8 cellular contexts compared by ENCODE assay signal in the genomic region with DNA sequence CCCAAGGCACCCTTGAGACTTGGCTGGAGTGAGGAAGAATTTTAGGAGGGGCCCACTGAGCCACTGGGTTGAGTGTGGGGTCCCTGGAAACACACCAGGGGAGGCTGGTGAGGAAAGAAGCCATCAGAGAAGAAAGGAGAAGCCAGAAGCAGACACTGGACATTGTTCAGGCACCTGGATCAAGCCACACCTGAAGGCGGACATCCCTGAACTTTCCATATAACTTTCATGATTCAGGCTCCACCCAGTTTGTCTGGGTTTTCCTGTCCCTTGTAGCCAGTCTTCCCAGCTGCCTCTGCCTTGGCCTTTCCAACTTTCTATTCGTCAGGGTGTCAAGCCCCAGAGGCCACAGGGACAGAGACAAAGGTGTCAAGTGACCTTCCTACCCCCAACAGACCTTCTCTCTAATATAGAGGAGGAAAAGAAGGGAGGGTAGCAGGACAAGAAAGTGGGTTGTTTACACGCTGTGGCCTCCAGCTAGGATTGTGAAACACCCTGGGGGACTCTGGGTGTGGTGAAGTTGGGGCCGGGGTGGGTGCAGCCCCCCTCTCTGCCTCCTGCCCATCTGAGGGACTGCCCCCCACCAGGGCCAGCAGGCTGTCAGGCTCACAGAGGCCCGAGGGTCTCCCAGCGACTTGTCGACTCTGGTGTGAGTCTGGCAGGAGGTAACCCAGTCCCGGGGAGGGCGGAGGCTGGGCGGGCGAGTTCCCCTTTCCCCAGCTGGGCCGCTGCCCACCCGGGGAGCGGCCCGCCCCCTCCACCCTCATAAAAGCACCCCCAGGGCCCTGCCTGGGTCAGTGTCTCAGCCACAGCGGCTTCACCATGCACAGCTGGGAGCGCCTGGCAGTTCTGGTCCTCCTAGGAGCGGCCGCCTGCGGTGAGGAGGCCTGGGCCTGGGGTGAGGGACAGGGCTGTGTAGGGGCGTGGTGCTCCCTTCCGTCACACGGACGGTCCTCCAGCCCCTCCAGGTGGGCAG. TPM values are rescaled to one million over a fixed set of nuclear protein-coding genes. Genes with fewer than 3 reads are reported as not detected.
A peak's percentile ranks its signal among the peaks of the same experiment; 100 is the strongest.
DNase-seq lines count a peak whose midpoint lies in the region; ATAC-seq and TF ChIP-seq lines count a peak whose summit lies in the region.

Gene CFD, plus strand, starts transcription at position 797 of the 976 bp plus-strand sequence. Its CDS starts 26 bp downstream, at position 823.

- peak within 1 kb of the TSS; percentile 39 to 57 (median 46) for H3K4me3 ChIP-seq in upper lobe of left lung
- H3K4me3 ChIP-seq in MG63, result no peak within 1 kb of the TSS

- 40 to 43% methylated on average over 8 to 15 of the region's 24 CpGs for WGBS in upper lobe of left lung, 2 donors

- H3K27ac Mint-ChIP-seq in activated naive CD4-positive, alpha-beta T cell treated with anti-CD3 and anti-CD28 coated beads, Interleukin-2, amount 10 ng/mL, durations not matched to agents 7 days and 5 days, result no peak within 1 kb of the TSS
- H3K27ac Mint-ChIP-seq in activated naive CD4-positive, alpha-beta T cell treated with anti-CD3 and anti-CD28 coated beads, Interleukin-2, amount 50 U/mL, for 72 hours, result no peak within 1 kb of the TSS
- H3K27ac Mint-ChIP-seq in central memory CD8-positive, alpha-beta T cell (ENCODE audit: low read depth), result peak within 1 kb of the TSS; percentile 10
- H3K27ac Mint-ChIP-seq in memory B cell, result no peak within 1 kb of the TSS

- H3K36me3 Mint-ChIP-seq in activated naive CD4-positive, alpha-beta T cell treated with anti-CD3 and anti-CD28 coated beads, Interleukin-2, amount 10 ng/mL, durations not matched to agents 7 days and 5 days, result no peaks in the 10 kb centered on the region
- no peaks in the 10 kb centered on the region for H3K36me3 Mint-ChIP-seq in activated naive CD4-positive, alpha-beta T cell treated with anti-CD3 and anti-CD28 coated beads, Interleukin-2, amount 50 U/mL, for 72 hours
- peaks cover 11% of the 10 kb centered on the region for H3K36me3 Mint-ChIP-seq in central memory CD8-positive, alpha-beta T cell (ENCODE audit: insufficient read depth)
- H3K36me3 Mint-ChIP-seq in memory B cell, result no peaks in the 10 kb centered on the region

- peaks cover 54% of the 10 kb centered on the region for H3K27me3 Mint-ChIP-seq in activated naive CD4-positive, alpha-beta T cell treated with anti-CD3 and anti-CD28 coated beads, Interleukin-2, amount 10 ng/mL, durations not matched to agents 7 days and 5 days
- H3K27me3 Mint-ChIP-seq in central memory CD8-positive, alpha-beta T cell, result peaks cover 13% of the 10 kb centered on the region
- H3K27me3 Mint-ChIP-seq in memory B cell, result peaks cover 4% of the 10 kb centered on the region

- peaks cover 0 to 2% (median 0%) of the 10 kb centered on the region in 4 donors for H3K27me3 ChIP-seq in upper lobe of left lung
- H3K27me3 ChIP-seq in MG63, result no peaks in the 10 kb centered on the region; the same call in 1 of the 2 replicates

- H3K4me1 Mint-ChIP-seq in activated naive CD4-positive, alpha-beta T cell treated with anti-CD3 and anti-CD28 coated beads, Interleukin-2, amount 10 ng/mL, durations not matched to agents 7 days and 5 days, result peaks cover 30% of the 10 kb centered on the region
- peaks cover 10% of the 10 kb centered on the region for H3K4me1 Mint-ChIP-seq in central memory CD8-positive, alpha-beta T cell
- H3K4me1 Mint-ChIP-seq in memory B cell, result peaks cover 8% of the 10 kb centered on the region

- no peak for ATAC-seq in activated naive CD4-positive, alpha-beta T cell treated with anti-CD3 and anti-CD28 coated beads, Interleukin-2, amount 50 U/mL, for 72 hours
- ATAC-seq in central memory CD8-positive, alpha-beta T cell (replicated peaks; ENCODE audit: extremely low read depth, poor library complexity, severe bottlenecking), result no peak
- ATAC-seq in memory B cell (ENCODE audit: low read depth), result no peak
- peak in 1 of 2 donors; percentile 78 for ATAC-seq in upper lobe of left lung (ENCODE audit: low FRiP score in 2 of 2)
- ATAC-seq in HG02840 (IDR thresholded peaks at IDR 0.05; ENCODE audit: low FRiP score, unreplicated experiment), result no peak

- peaks cover 23 to 55% (median 39%) of the 10 kb centered on the region in 4 donors for H3K4me1 ChIP-seq in upper lobe of left lung

- H3K9me3 Mint-ChIP-seq in activated naive CD4-positive, alpha-beta T cell treated with anti-CD3 and anti-CD28 coated beads, Interleukin-2, amount 10 ng/mL, durations not matched to agents 7 days and 5 days, result no peaks in the 10 kb centered on the region
- no peaks in the 10 kb centered on the region for H3K9me3 Mint-ChIP-seq in activated naive CD4-positive, alpha-beta T cell treated with anti-CD3 and anti-CD28 coated beads, Interleukin-2, amount 50 U/mL, for 72 hours
- H3K9me3 Mint-ChIP-seq in central memory CD8-positive, alpha-beta T cell, result no peaks in the 10 kb centered on the region
- no peaks in the 10 kb centered on the region for H3K9me3 Mint-ChIP-seq in memory B cell

- no peak for DNase-seq in activated naive CD4-positive, alpha-beta T cell treated with anti-CD3 and anti-CD28 coated beads, Interleukin-2, amount 10 ng/mL, durations not matched to agents 7 days and 5 days
- DNase-seq in activated naive CD4-positive, alpha-beta T cell treated with anti-CD3 and anti-CD28 coated beads, Interleukin-2, amount 50 U/mL, for 72 hours (ENCODE audit: low spot score in 2 of 2), result no peak
- DNase-seq in central memory CD8-positive, alpha-beta T cell (ENCODE audit: low spot score in 2 of 2), result no peak
- no peak for DNase-seq in memory B cell (ENCODE audit: low spot score in 2 of 2)
- DNase-seq in upper lobe of left lung, result peak; percentile 69 to 92
- DNase-seq in SW480 (ENCODE audit: low spot score), result no peak
- no peak for DNase-seq in MG63

- peak within 1 kb of the TSS; percentile 58 to 87 (median 71) for H3K27ac ChIP-seq in upper lobe of left lung

- no peaks in the 10 kb centered on the region for H3K36me3 ChIP-seq in upper lobe of left lung
- H3K36me3 ChIP-seq in MG63, result no peaks in the 10 kb centered on the region

- H3K9me3 ChIP-seq in upper lobe of left lung (no peaks in the 10 kb centered on the region), MG63 (no peaks in the 10 kb centered on the region)

- peak in 1 of 4 donors; percentile 87 for TF ChIP-seq POLR2A in upper lobe of left lung (IDR thresholded peaks at IDR 0.05)

- TF ChIP-seq CTCF in upper lobe of left lung (IDR thresholded peaks at IDR 0.05), result no peak

- CTCF ChIA-PET in activated naive CD4-positive, alpha-beta T cell treated with anti-CD3 and anti-CD28 coated beads, Interleukin-2, amount 10 ng/mL, durations not matched to agents 7 days and 5 days (lab: Charles Lee), result interaction anchor here (0.7 to 1.3 kb wide), 3 partner anchors 86 to 125 kb away, joined by 3 read pairs; partner anchors contain the start of gene WDR18

- peak within 1 kb of the TSS; percentile 47 for H3K4me3 Mint-ChIP-seq in activated naive CD4-positive, alpha-beta T cell treated with anti-CD3 and anti-CD28 coated beads, Interleukin-2, amount 10 ng/mL, durations not matched to agents 7 days and 5 days
- H3K4me3 Mint-ChIP-seq in central memory CD8-positive, alpha-beta T cell, result peak within 1 kb of the TSS; percentile 20
- H3K4me3 Mint-ChIP-seq in memory B cell, result peak within 1 kb of the TSS; percentile 56

- TF ChIP-seq EP300 in upper lobe of left lung (IDR thresholded peaks at IDR 0.05), result no peak

RNA-seq across cellular contexts. Expression of gene CFD, which starts in this region (rescaled TPM):
- 1 to 10 TPM in 1 of 2 donors, not detected in 1; 4.9 TPM for total RNA-seq in activated naive CD4-positive, alpha-beta T cell treated with anti-CD3 and anti-CD28 coated beads, Interleukin-2, amount 50 U/mL, for 72 hours
- total RNA-seq in upper lobe of left lung, result 100 to 1,000 TPM; 101 to 393 (median 259) TPM
- 2.8 TPM in 1 of 2 replicates, not detected in the other for total RNA-seq in MG63 (2014; rRNA removed; shearing (Covaris generic); ENCODE audit: low replicate concordance)

Comparison
In these comparisons a context has a peak if more than half of its experiments do, and no peak if none do; other contexts are left out.
1. RNA of gene CFD (total RNA-seq): 101 to 393 TPM in upper lobe of left lung; 4.9 TPM in activated naive CD4-positive, alpha-beta T cell treated with anti-CD3 and anti-CD28 coated beads, Interleukin-2, amount 50 U/mL, for 72 hours and 2.8 TPM in MG63; every median in the first group is over 10 times any median in the second.
2. DNase-seq: peak in upper lobe of left lung (2 of 2); none in activated naive CD4-positive, alpha-beta T cell treated with anti-CD3 and anti-CD28 coated beads, Interleukin-2, amount 10 ng/mL, durations not matched to agents 7 days and 5 days (single experiment), activated naive CD4-positive, alpha-beta T cell treated with anti-CD3 and anti-CD28 coated beads, Interleukin-2, amount 50 U/mL, for 72 hours (0 of 2), central memory CD8-positive, alpha-beta T cell (0 of 2), memory B cell (0 of 2), SW480 (single experiment) and MG63 (single experiment).
3. Peak in every context shown above with its lines, with median percentiles within 50 percentile points of each other: H3K4me3 Mint-ChIP-seq.